In genomic region chr13:97460004-97460756, GRCh38 we compare ENCODE assay signal across 9 cellular contexts.
DNase-seq lines count a peak whose midpoint lies in the region; ATAC-seq and TF ChIP-seq lines count a peak whose summit lies in the region.
"Had no signal": no experiment of that assay in that cellular context is flagged by ENCODE, and none has a peak within 500 bp of the region (broad histone marks: within the 10 kb centered on the region; RNA-seq: fewer than 3 reads in every experiment).

No MANE protein-coding gene starts in this region.

- CTCF ChIA-PET in HEK293T (lab: Yijun Ruan, JAX), result no interaction called here

- POLR2A ChIA-PET in HEK293T (lab: Yijun Ruan, JAX), result no interaction called here

- no peak for TF ChIP-seq CTCF in choroid plexus epithelial cell (conservative IDR thresholded peaks at IDR 0.05; ENCODE audit: low read depth, low read length)

- H3K4me3 ChIP-seq in BLaER1, result no peak overlapping the region
- H3K4me3 ChIP-seq in choroid plexus epithelial cell (ENCODE audit: low read depth, low read length), result no peak overlapping the region

- H3K9me3 ChIP-seq in BLaER1, result 0 out of 2 replicates have a peak, but pooled peaks cover 4% of the 10 kb centered on the region

- ATAC-seq in GM19043 (IDR thresholded peaks at IDR 0.05; ENCODE audit: low read depth, unreplicated experiment), result peak; percentile 95
- ATAC-seq in HG03095 (IDR thresholded peaks at IDR 0.05; ENCODE audit: unreplicated experiment), result peak; percentile 91

- DNase-seq in choroid plexus epithelial cell (ENCODE audit: low read depth) (peak; percentile 61), HEK293T (ENCODE audit: extremely low spot score) (no peak), globus pallidus (ENCODE audit: low spot score) (no peak)
- no peak for DNase-seq in activated CD4-positive, alpha-beta T cell treated with anti-CD3 and anti-CD28 coated beads, Interleukin-2, amount 50 U/mL, for 4 hours
- DNase-seq in central memory CD4-positive, alpha-beta T cell, result no peak
- DNase-seq: effector CD4-positive, alpha-beta T cell had no signal

- H3K27me3 ChIP-seq in BLaER1, result no peaks in the 10 kb centered on the region

- H3K9ac ChIP-seq in BLaER1, result no peak overlapping the region

- H3K36me3 ChIP-seq in BLaER1, result peaks cover 30% of the 10 kb centered on the region

- H3K4me1 ChIP-seq in BLaER1, result peaks cover 32% of the 10 kb centered on the region

- no peak overlapping the region for H3K27ac ChIP-seq in BLaER1

- peaks cover 5% of the 10 kb centered on the region; the same call in 1 of the 2 replicates for H4K20me1 ChIP-seq in BLaER1

- peak overlapping the region; percentile 48 for H3K4me2 ChIP-seq in BLaER1

TF ChIP-seq in HEK293T, 16 proteins besides CTCF, POLR2A, EP300 and RAD21:
- TF ChIP-seq PKNOX1 (IDR thresholded peaks at IDR 0.05) (no peak), ELF4 (IDR thresholded peaks at IDR 0.05) (no peak), CTBP1 (IDR thresholded peaks at IDR 0.05; ENCODE audit: borderline replicate concordance) (no peak), LEF1 (IDR thresholded peaks at IDR 0.05; ENCODE audit: borderline replicate concordance) (no peak), FOXA1 (IDR thresholded peaks at IDR 0.05) (no peak), FOXK2 (IDR thresholded peaks at IDR 0.05) (no peak), ZNF384 (IDR thresholded peaks at IDR 0.05) (no peak), SUZ12 (IDR thresholded peaks at IDR 0.05) (no peak), L3MBTL2 (conservative IDR thresholded peaks at IDR 0.05) (no peak), ARNT (IDR thresholded peaks at IDR 0.05) (no peak), SP1 (IDR thresholded peaks at IDR 0.05) (no peak), NFRKB (IDR thresholded peaks at IDR 0.05) (no peak), BHLHE40 (IDR thresholded peaks at IDR 0.05; ENCODE audit: borderline replicate concordance) (no peak), TARDBP (IDR thresholded peaks at IDR 0.05) (no peak)
